ENCODE assay signal across 3 cellular contexts in the genomic region with DNA sequence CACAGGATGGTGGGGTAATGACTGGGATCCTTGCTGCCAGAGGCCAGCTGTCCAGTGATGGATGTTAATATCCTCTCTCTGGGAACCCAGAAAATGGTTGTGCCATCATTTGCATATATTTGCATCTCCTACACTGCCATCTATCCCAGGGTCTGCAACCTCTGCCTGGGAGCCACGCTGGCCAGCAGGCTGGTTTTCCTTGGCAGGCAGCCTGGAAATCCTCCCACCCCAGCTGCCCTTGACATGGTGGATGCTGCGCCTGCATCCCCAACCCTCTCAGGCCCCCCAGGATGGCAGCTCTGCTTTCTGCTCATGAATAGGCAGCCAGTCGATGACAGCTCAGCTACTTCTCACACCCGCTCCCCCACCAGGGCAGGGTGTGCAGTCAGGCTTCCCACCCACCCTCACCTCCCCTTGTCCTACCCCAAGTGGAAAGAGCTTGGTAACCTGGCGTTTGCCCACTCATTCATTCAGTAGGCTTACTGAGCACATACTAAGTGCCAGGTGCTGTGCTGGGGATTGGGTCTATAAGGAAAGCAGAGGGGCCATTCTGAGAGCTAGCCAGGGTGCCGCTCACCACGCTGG.
TF ChIP-seq lines count a peak whose summit lies in the region.

No MANE protein-coding gene starts in this region.

TF ChIP-seq in SK-N-SH, 30 proteins besides CTCF, POLR2A, EP300 and RAD21:
- TF ChIP-seq, protein P1, sequence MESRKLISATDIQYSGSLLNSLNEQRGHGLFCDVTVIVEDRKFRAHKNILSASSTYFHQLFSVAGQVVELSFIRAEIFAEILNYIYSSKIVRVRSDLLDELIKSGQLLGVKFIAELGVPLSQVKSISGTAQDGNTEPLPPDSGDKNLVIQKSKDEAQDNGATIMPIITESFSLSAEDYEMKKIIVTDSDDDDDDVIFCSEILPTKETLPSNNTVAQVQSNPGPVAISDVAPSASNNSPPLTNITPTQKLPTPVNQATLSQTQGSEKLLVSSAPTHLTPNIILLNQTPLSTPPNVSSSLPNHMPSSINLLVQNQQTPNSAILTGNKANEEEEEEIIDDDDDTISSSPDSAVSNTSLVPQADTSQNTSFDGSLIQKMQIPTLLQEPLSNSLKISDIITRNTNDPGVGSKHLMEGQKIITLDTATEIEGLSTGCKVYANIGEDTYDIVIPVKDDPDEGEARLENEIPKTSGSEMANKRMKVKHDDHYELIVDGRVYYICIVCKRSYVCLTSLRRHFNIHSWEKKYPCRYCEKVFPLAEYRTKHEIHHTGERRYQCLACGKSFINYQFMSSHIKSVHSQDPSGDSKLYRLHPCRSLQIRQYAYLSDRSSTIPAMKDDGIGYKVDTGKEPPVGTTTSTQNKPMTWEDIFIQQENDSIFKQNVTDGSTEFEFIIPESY (IDR thresholded peaks at IDR 0.05; ENCODE audit: borderline replicate concordance, low read depth): no peak
- TF ChIP-seq RCOR1 (IDR thresholded peaks at IDR 0.05; ENCODE audit: low read length): 0 out of 2 replicates have a peak, but pooled peaks have one; percentile 4

TF ChIP-seq in SK-N-SH treated with all-trans-retinoic acid at 6 μM for 48 hours, 23 proteins besides CTCF, POLR2A, EP300 and RAD21:
- TF ChIP-seq PPARA (CRISPR knock-in tag; IDR thresholded peaks at IDR 0.05; ENCODE audit: borderline replicate concordance) (no peak), ESRRG (CRISPR knock-in tag; IDR thresholded peaks at IDR 0.05) (no peak), ZFP3 (CRISPR knock-in tag; IDR thresholded peaks at IDR 0.05) (no peak)
- TF ChIP-seq, protein P2, sequence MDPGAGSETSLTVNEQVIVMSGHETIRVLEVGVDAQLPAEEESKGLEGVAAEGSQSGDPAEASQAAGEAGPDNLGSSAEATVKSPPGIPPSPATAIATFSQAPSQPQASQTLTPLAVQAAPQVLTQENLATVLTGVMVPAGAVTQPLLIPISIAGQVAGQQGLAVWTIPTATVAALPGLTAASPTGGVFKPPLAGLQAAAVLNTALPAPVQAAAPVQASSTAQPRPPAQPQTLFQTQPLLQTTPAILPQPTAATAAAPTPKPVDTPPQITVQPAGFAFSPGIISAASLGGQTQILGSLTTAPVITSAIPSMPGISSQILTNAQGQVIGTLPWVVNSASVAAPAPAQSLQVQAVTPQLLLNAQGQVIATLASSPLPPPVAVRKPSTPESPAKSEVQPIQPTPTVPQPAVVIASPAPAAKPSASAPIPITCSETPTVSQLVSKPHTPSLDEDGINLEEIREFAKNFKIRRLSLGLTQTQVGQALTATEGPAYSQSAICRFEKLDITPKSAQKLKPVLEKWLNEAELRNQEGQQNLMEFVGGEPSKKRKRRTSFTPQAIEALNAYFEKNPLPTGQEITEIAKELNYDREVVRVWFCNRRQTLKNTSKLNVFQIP (CRISPR knock-in tag; IDR thresholded peaks at IDR 0.05; ENCODE audit: borderline replicate concordance, low read depth): no peak

TF ChIP-seq in H1, 55 proteins besides CTCF, POLR2A, EP300 and RAD21:
- TF ChIP-seq PHF8 (conservative IDR thresholded peaks at IDR 0.05; ENCODE audit: low read depth, low read length): no peak
- TF ChIP-seq POU5F1 (IDR thresholded peaks at IDR 0.05; ENCODE audit: low read depth, low read length): no peak
- TF ChIP-seq CEBPB (IDR thresholded peaks at IDR 0.05; ENCODE audit: low read depth, low read length): no peak
